ENCODE assay signal across 8 cellular contexts in genomic region chr2:217790195-217790594, GRCh38.
DNase-seq lines count a peak whose midpoint lies in the region; ATAC-seq, FAIRE-seq and TF ChIP-seq lines count a peak whose summit lies in the region.

No MANE protein-coding gene starts in this region.

- FAIRE-seq in bronchial epithelial cell (lab: Jason Lieb, UNC): peak; percentile 72

- DNase-seq in KG1 (lab: John Stamatoyannopoulos, UW) (peak; percentile 9), bronchial epithelial cell (ENCODE audit: low read depth) (no peak), kidney glomerular epithelial cell (lab: John Stamatoyannopoulos, UW) (no peak)
- DNase-seq in NK-92 treated with Interleukin-12 subunit alpha and Interleukin-12 subunit beta, amount 100 ng/mL, for 24 hours (lab: John Stamatoyannopoulos, UW): no peak

- ATAC-seq in GM18511 (IDR thresholded peaks at IDR 0.05; ENCODE audit: unreplicated experiment): peak; percentile 61
- no peak for ATAC-seq in GM19328 (IDR thresholded peaks at IDR 0.05; ENCODE audit: unreplicated experiment)
- ATAC-seq in GM18909 (IDR thresholded peaks at IDR 0.05; ENCODE audit: poor library complexity, unreplicated experiment): no peak

- H3K27ac ChIP-seq in rectal smooth muscle tissue (ENCODE audit: low read depth, low read length): peak overlapping the region; percentile 29

- no peaks in the 10 kb centered on the region for H3K4me1 ChIP-seq in rectal smooth muscle tissue (ENCODE audit: control insufficient read depth, insufficient read depth, low read length)

- no peaks in the 10 kb centered on the region for H3K27me3 ChIP-seq in bronchial epithelial cell (ENCODE audit: control insufficient read depth, insufficient read depth, low read length)
- H3K27me3 ChIP-seq in rectal smooth muscle tissue (ENCODE audit: control insufficient read depth, insufficient read depth, low read length): no peaks in the 10 kb centered on the region

- TF ChIP-seq CTCF in bronchial epithelial cell (IDR thresholded peaks at IDR 0.05; ENCODE audit: insufficient read depth, low read length, severe bottlenecking): no peak

- H3K4me3 ChIP-seq in bronchial epithelial cell (ENCODE audit: low read depth, low read length): no peak overlapping the region
- H3K4me3 ChIP-seq in rectal smooth muscle tissue (ENCODE audit: low read length): peak overlapping the region; percentile 5

- H3K36me3 ChIP-seq in bronchial epithelial cell (ENCODE audit: control insufficient read depth, insufficient read depth, low read length) (no peaks in the 10 kb centered on the region), rectal smooth muscle tissue (ENCODE audit: control insufficient read depth, insufficient read depth, low read length) (peaks cover 5% of the 10 kb centered on the region)

- no peak overlapping the region for H3K9ac ChIP-seq in rectal smooth muscle tissue (ENCODE audit: low read length)
